12 cellular contexts compared by ENCODE assay signal in genomic region chr21:45078371-45078770, GRCh38. TPM values are rescaled to one million over a fixed set of nuclear protein-coding genes. Genes with fewer than 3 reads are reported as not detected.
A peak's percentile ranks its signal among the peaks of the same experiment; 100 is the strongest.
DNase-seq lines count a peak whose midpoint lies in the region; ATAC-seq lines count a peak whose summit lies in the region.
"Had no signal": no experiment of that assay in that cellular context is flagged by ENCODE, and none has a peak within 500 bp of the region (broad histone marks: within the 10 kb centered on the region; RNA-seq: fewer than 3 reads in every experiment).

No MANE protein-coding gene starts in this region.

- H3K36me3 Mint-ChIP-seq in naive thymus-derived CD8-positive, alpha-beta T cell, result no peaks in the 10 kb centered on the region

- peak overlapping the region; percentile 90 to 98 (median 94) for H3K27ac Mint-ChIP-seq in naive thymus-derived CD8-positive, alpha-beta T cell

- H2AFZ ChIP-seq in GM23248 (no peak overlapping the region), Karpas-422 (ENCODE audit: low read length) (no peak overlapping the region)

- peak overlapping the region; percentile 49 to 100 (median 95) for H3K4me2 ChIP-seq in BLaER1 treated with 17β-estradiol and CSF1 and Interleukin-3, amounts not matched to agents 10 nM and 100 nM
- H3K4me2 ChIP-seq in GM23248 (ENCODE audit: unreplicated experiment) (peak overlapping the region; percentile 63), Karpas-422 (ENCODE audit: low read depth, low read length, poor library complexity, severe bottlenecking) (no peak overlapping the region)

- H3K9ac ChIP-seq in BLaER1 treated with 17β-estradiol and CSF1 and Interleukin-3, amounts not matched to agents 10 nM and 100 nM, result peak overlapping the region in 9 of 11 experiments; percentile 7 to 74 (median 41); a peak in 16 of 22 replicates
- H3K9ac ChIP-seq in GM23248 (no peak overlapping the region; the same call in 1 of the 2 replicates), adipocyte (ENCODE audit: low read length) (peak overlapping the region; percentile 13), Karpas-422 (ENCODE audit: low read length) (no peak overlapping the region)

- H3K4me3 Mint-ChIP-seq in naive thymus-derived CD8-positive, alpha-beta T cell, result peak overlapping the region; percentile 4 to 75 (median 45)

- peaks cover 0 to 5% (median 0%) of the 10 kb centered on the region in 11 experiments; a peak in 5 of 22 replicates for H3K9me3 ChIP-seq in BLaER1 treated with 17β-estradiol and CSF1 and Interleukin-3, amounts not matched to agents 10 nM and 100 nM (replicated peaks in 1 of 11)
- H3K9me3 ChIP-seq in GM23248 (ENCODE audit: low read depth), result no peaks in the 10 kb centered on the region
- H3K9me3 ChIP-seq in adipocyte (ENCODE audit: control insufficient read depth, low read length), result no peaks in the 10 kb centered on the region
- H3K9me3 ChIP-seq in Karpas-422 (ENCODE audit: low read length), result no peaks in the 10 kb centered on the region
- H3K9me3 ChIP-seq: SJCRH30 had no signal

- H3K27ac ChIP-seq in BLaER1 treated with 17β-estradiol and CSF1 and Interleukin-3, amounts not matched to agents 10 nM and 100 nM, result peak overlapping the region in 9 of 11 experiments; percentile 57 to 89 (median 78); a peak in 18 of 22 replicates
- H3K27ac ChIP-seq in GM23248, result peak overlapping the region; percentile 58
- H3K27ac ChIP-seq in Karpas-422 (ENCODE audit: low read length), result no peak overlapping the region
- H3K27ac ChIP-seq: SJCRH30 had no signal

- H3K27me3 ChIP-seq in BLaER1 treated with 17β-estradiol and CSF1 and Interleukin-3, amounts not matched to agents 10 nM and 100 nM, result peaks cover 0 to 21% (median 6%) of the 10 kb centered on the region in 11 experiments; a peak in 10 of 22 replicates
- no peaks in the 10 kb centered on the region for H3K27me3 ChIP-seq in GM23248 (replicated peaks; ENCODE audit: insufficient read depth)
- no peaks in the 10 kb centered on the region for H3K27me3 ChIP-seq in adipocyte (replicated peaks; ENCODE audit: control insufficient read depth, insufficient read depth, low read length)
- no peaks in the 10 kb centered on the region for H3K27me3 ChIP-seq in Karpas-422 (ENCODE audit: low read length)
- H3K27me3 ChIP-seq: SJCRH30 had no signal

- peaks cover 0 to 34% (median 9%) of the 10 kb centered on the region in 11 experiments; a peak in 13 of 22 replicates for H3K36me3 ChIP-seq in BLaER1 treated with 17β-estradiol and CSF1 and Interleukin-3, amounts not matched to agents 10 nM and 100 nM
- H3K36me3 ChIP-seq in GM23248 (ENCODE audit: low read depth) (no peaks in the 10 kb centered on the region), adipocyte (ENCODE audit: control insufficient read depth, insufficient read depth, low read length, severe bottlenecking) (peaks cover 4% of the 10 kb centered on the region), Karpas-422 (ENCODE audit: insufficient read depth, low read length) (no peaks in the 10 kb centered on the region)
- H3K36me3 ChIP-seq: SJCRH30 had no signal

- H3K27me3 Mint-ChIP-seq in naive thymus-derived CD8-positive, alpha-beta T cell, result no peaks in the 10 kb centered on the region

- H3K9me2 ChIP-seq in GM23248 (ENCODE audit: insufficient read depth), result no peaks in the 10 kb centered on the region
- no peaks in the 10 kb centered on the region for H3K9me2 ChIP-seq in Karpas-422 (replicated peaks; ENCODE audit: insufficient read depth, low read length)

- 88 to 91% methylated on average over 5 of the region's 5 CpGs for WGBS in GM23248 (ENCODE audit: low coverage in 1 of 2, low lambda C conversion rate in 2 of 2, missing lambda C conversion rate in 2 of 2), 2 experiments

- no peak for ATAC-seq in naive thymus-derived CD8-positive, alpha-beta T cell
- no peak for ATAC-seq in HG03175 (IDR thresholded peaks at IDR 0.05; ENCODE audit: unreplicated experiment)

- H3F3A ChIP-seq in GM23248 (ENCODE audit: insufficient read depth), result peaks cover 52% of the 10 kb centered on the region

- peaks cover 64 to 79% (median 73%) of the 10 kb centered on the region in 10 experiments for H3K4me1 ChIP-seq in BLaER1 treated with 17β-estradiol and CSF1 and Interleukin-3, amounts not matched to agents 10 nM and 100 nM
- H3K4me1 ChIP-seq in GM23248 (ENCODE audit: insufficient read depth), result peaks cover 38% of the 10 kb centered on the region
- H3K4me1 ChIP-seq in adipocyte (ENCODE audit: control insufficient read depth, insufficient read depth, low read length), result peaks cover 30% of the 10 kb centered on the region
- peaks cover 20% of the 10 kb centered on the region for H3K4me1 ChIP-seq in Karpas-422 (ENCODE audit: low read length)

- in situ Hi-C loops in GM23248 (cut with MboI), result no loop called here

- peaks cover 50 to 84% (median 81%) of the 10 kb centered on the region in 4 donors for H3K4me1 Mint-ChIP-seq in naive thymus-derived CD8-positive, alpha-beta T cell

- no peaks in the 10 kb centered on the region for H3K9me3 Mint-ChIP-seq in naive thymus-derived CD8-positive, alpha-beta T cell

- DNase-seq in GM23248, result no peak
- no peak for DNase-seq in adipocyte (ENCODE audit: low read depth)
- DNase-seq in naive thymus-derived CD8-positive, alpha-beta T cell, result no peak
- DNase-seq in Karpas-422, result no peak
- no peak for DNase-seq in stimulated activated naive CD4-positive, alpha-beta T cell treated with Interleukin-2 at 50 U/mL for 16 hours (lab: John Stamatoyannopoulos, UW)
- no peak for DNase-seq in COLO829 (ENCODE audit: low spot score)
- DNase-seq: C1 segment of cervical spinal cord, kidney glomerular epithelial cell, NCI-H2081 treated with DMSO at 0.1 percent for 48 hours, SJCRH30 had no signal

- H3K4me3 ChIP-seq in BLaER1 treated with 17β-estradiol and CSF1 and Interleukin-3, amounts not matched to agents 10 nM and 100 nM, result peak overlapping the region in 2 of 10 experiments; percentile 2 to 8; a peak in 1 of 20 replicates
- H3K4me3 ChIP-seq in GM23248, result no peak overlapping the region
- H3K4me3 ChIP-seq in adipocyte (ENCODE audit: low read length), result no peak overlapping the region
- no peak overlapping the region for H3K4me3 ChIP-seq in Karpas-422 (ENCODE audit: low read length)
- H3K4me3 ChIP-seq: SJCRH30 had no signal

- POLR2A ChIA-PET in naive thymus-derived CD8-positive, alpha-beta T cell (lab: Charles Lee), result interaction anchor here (0.6 to 1.3 kb wide), 7 partner anchors 13 to 149 kb away, joined by 3 to 5 read pairs (median 3); no protein-coding TSS in a partner anchor

- peaks cover 81% of the 10 kb centered on the region for H3K79me2 ChIP-seq in GM23248 (ENCODE audit: insufficient read depth)
- no peaks in the 10 kb centered on the region for H3K79me2 ChIP-seq in Karpas-422 (ENCODE audit: low read length)

- H4K20me1 ChIP-seq in BLaER1 treated with 17β-estradiol and CSF1 and Interleukin-3, amounts not matched to agents 10 nM and 100 nM, result peaks cover 0 to 42% (median 29%) of the 10 kb centered on the region in 11 experiments; a peak in 14 of 22 replicates
- H4K20me1 ChIP-seq in GM23248 (ENCODE audit: insufficient read depth) (no peaks in the 10 kb centered on the region), Karpas-422 (ENCODE audit: insufficient read depth, low read depth, low read length) (peaks cover 8% of the 10 kb centered on the region; the same call in 1 of the 2 replicates)

RNA-seq across cellular contexts. Expression of gene ADARB1, which starts 4.0 kb away (rescaled TPM):
- 17.4 and 22.6 TPM in 2 replicates for total RNA-seq in GM23248 (2014; rRNA removed; shearing (Covaris generic))
- 16.3 and 18.7 TPM in 2 replicates for polyA plus RNA-seq in GM23248 (2016; fragmentation: Nextera tagmentation; extraction: Ambion mirVana)
- total RNA-seq in naive thymus-derived CD8-positive, alpha-beta T cell, result 10 to 100 TPM; 34.3 to 36.9 TPM
- polyA plus RNA-seq in naive thymus-derived CD8-positive, alpha-beta T cell, result 1 to 10 TPM; 2.9 to 7.7 (median 5.2) TPM
- 1.4 and 2.0 TPM in 2 replicates for total RNA-seq in Karpas-422 (2014; rRNA removed; shearing (Covaris generic); ENCODE audit: low replicate concordance)

Comparison
In these comparisons a context has a peak if more than half of its experiments do, and no peak if none do; other contexts are left out.
1. H3K9ac ChIP-seq: peak in BLaER1 treated with 17β-estradiol and CSF1 and Interleukin-3, amounts not matched to agents 10 nM and 100 nM (9 of 11) and adipocyte (single experiment); none in GM23248 (single experiment) and Karpas-422 (single experiment).